ENCODE assay signal across 9 cellular contexts in genomic region chr3:34260266-34260990, GRCh38.
DNase-seq lines count a peak whose midpoint lies in the region; ATAC-seq and TF ChIP-seq lines count a peak whose summit lies in the region.
"Had no signal": no experiment of that assay in that cellular context is flagged by ENCODE, and none has a peak within 500 bp of the region (broad histone marks: within the 10 kb centered on the region; RNA-seq: fewer than 3 reads in every experiment).

No MANE protein-coding gene starts in this region.

- peaks cover 17% of the 10 kb centered on the region for H3K4me1 Mint-ChIP-seq in activated CD4-positive, alpha-beta T cell treated with anti-CD3 and anti-CD28 coated beads for 36 hours
- H3K4me1 Mint-ChIP-seq: central memory CD8-positive, alpha-beta T cell had no signal

- no peaks in the 10 kb centered on the region for H3K36me3 Mint-ChIP-seq in activated CD4-positive, alpha-beta T cell treated with anti-CD3 and anti-CD28 coated beads for 36 hours (ENCODE audit: low read depth)

- no peaks in the 10 kb centered on the region for H3K9me3 ChIP-seq in upper lobe of left lung

- no peak for ATAC-seq in activated CD4-positive, alpha-beta T cell treated with anti-CD3 and anti-CD28 coated beads for 36 hours
- ATAC-seq in HG02642 (IDR thresholded peaks at IDR 0.05; ENCODE audit: poor library complexity, unreplicated experiment) (peak; percentile 43), upper lobe of left lung (ENCODE audit: low FRiP score in 2 of 2) (peak in 1 of 2 donors; percentile 68)

- no peaks in the 10 kb centered on the region for H3K36me3 ChIP-seq in upper lobe of left lung

- intact Hi-C loops in activated CD4-positive, alpha-beta T cell treated with anti-CD3 and anti-CD28 coated beads for 36 hours (cut with DNase I, micrococcal nuclease), result loop anchor here (1.0 to 10.0 kb wide), 4 partner anchors 376 to 467 kb away; no protein-coding TSS in a partner anchor

- H3K4me3 ChIP-seq in upper lobe of left lung, result no peak overlapping the region

- CTCF ChIA-PET in activated CD4-positive, alpha-beta T cell treated with anti-CD3 and anti-CD28 coated beads for 36 hours (lab: Charles Lee), result interaction anchor here (0.6 to 2.3 kb wide), 18 partner anchors 9 to 1648 kb away, joined by 3 to 12 read pairs (median 4); no protein-coding TSS in a partner anchor

- 88 to 92% methylated on average over 2 of the region's 2 CpGs for WGBS in upper lobe of left lung, 2 donors

- peak; percentile 73 for DNase-seq in activated CD4-positive, alpha-beta T cell treated with anti-CD3 and anti-CD28 coated beads for 36 hours
- DNase-seq in activated CD4-positive, alpha-beta T cell treated with anti-CD3 and anti-CD28 coated beads, Interleukin-2, amount 50 U/mL, for 1 hour, result no peak
- DNase-seq in NOMO-1 treated with dmso at 0.1 percent for 144 hours (lab: John Stamatoyannopoulos, UW; ENCODE audit: unreplicated experiment) (peak; percentile 4), lung microvascular endothelial cell (ENCODE audit: low read depth in 2 of 2) (peak; percentile 56 to 63), upper lobe of left lung (peak in 1 of 2 donors; percentile 36), NCI-H2227 (lab: John Stamatoyannopoulos, UW; ENCODE audit: unreplicated experiment) (no peak)

- H3K27ac ChIP-seq in cingulate gyrus (ENCODE audit: low read depth, low read length) (peak overlapping the region; percentile 0), upper lobe of left lung (no peak overlapping the region)

- H3K27ac Mint-ChIP-seq in activated CD4-positive, alpha-beta T cell treated with anti-CD3 and anti-CD28 coated beads for 36 hours, result no peak overlapping the region

- H3K27me3 ChIP-seq in upper lobe of left lung, result no peaks in the 10 kb centered on the region

- POLR2A ChIA-PET in activated CD4-positive, alpha-beta T cell treated with anti-CD3 and anti-CD28 coated beads for 36 hours (lab: Charles Lee), result no interaction called here

- H3K9me3 Mint-ChIP-seq in activated CD4-positive, alpha-beta T cell treated with anti-CD3 and anti-CD28 coated beads for 36 hours (ENCODE audit: low read depth), result no peaks in the 10 kb centered on the region
- H3K9me3 Mint-ChIP-seq: central memory CD8-positive, alpha-beta T cell had no signal

- no peak overlapping the region for H3K4me3 Mint-ChIP-seq in activated CD4-positive, alpha-beta T cell treated with anti-CD3 and anti-CD28 coated beads for 36 hours
- H3K4me3 Mint-ChIP-seq: central memory CD8-positive, alpha-beta T cell had no signal

- TF ChIP-seq POLR2A in upper lobe of left lung (IDR thresholded peaks at IDR 0.05), result no peak

- peaks cover 8% of the 10 kb centered on the region for H3K27me3 Mint-ChIP-seq in activated CD4-positive, alpha-beta T cell treated with anti-CD3 and anti-CD28 coated beads for 36 hours

- H3K4me1 ChIP-seq in upper lobe of left lung, result peaks cover 0 to 4% (median 0%) of the 10 kb centered on the region in 4 donors

- TF ChIP-seq EP300 in upper lobe of left lung (IDR thresholded peaks at IDR 0.05), result no peak

- TF ChIP-seq CTCF in upper lobe of left lung (IDR thresholded peaks at IDR 0.05), result peak in 4 of 6 experiments; percentile 22 to 50 (median 36)

Comparison
In these comparisons a context has a peak if more than half of its experiments do, and no peak if none do; other contexts are left out.
1. DNase-seq: peak in activated CD4-positive, alpha-beta T cell treated with anti-CD3 and anti-CD28 coated beads for 36 hours (single experiment), NOMO-1 treated with dmso at 0.1 percent for 144 hours (single experiment) and lung microvascular endothelial cell (2 of 2); none in activated CD4-positive, alpha-beta T cell treated with anti-CD3 and anti-CD28 coated beads, Interleukin-2, amount 50 U/mL, for 1 hour (single experiment) and NCI-H2227 (single experiment).